Comparison of ENCODE assay signal across 13 cellular contexts in genomic region chr16:10929853-10930754, GRCh38. TPM values are rescaled to one million over a fixed set of nuclear protein-coding genes. Genes with fewer than 3 reads are reported as not detected.
DNase-seq lines count a peak whose midpoint lies in the region; TF ChIP-seq lines count a peak whose summit lies in the region.
"Had no signal": no experiment of that assay in that cellular context is flagged by ENCODE, and none has a peak within 500 bp of the region (broad histone marks: within the 10 kb centered on the region; RNA-seq: fewer than 3 reads in every experiment).

No MANE protein-coding gene starts in this region.

- in situ Hi-C loops in GM18951 (cut with MboI; ENCODE audit: low sequenced_read_pairs, unreplicated experiment) = no loop called here

- H3K36me3 ChIP-seq in liver (ENCODE audit: control insufficient read depth in 4 of 4, insufficient read depth in 3 of 4, low read depth in 1 of 4, low read length in 3 of 4) = peaks cover 1 to 8% (median 4%) of the 10 kb centered on the region in 4 donors
- H3K36me3 ChIP-seq in tibial artery = peaks cover 31 to 73% (median 53%) of the 10 kb centered on the region in 3 donors

- no peaks in the 10 kb centered on the region for H3K9me3 ChIP-seq in liver (ENCODE audit: control insufficient read depth in 4 of 4, low read length in 3 of 4)
- H3K9me3 ChIP-seq in tibial artery = no peaks in the 10 kb centered on the region

- WGBS in liver = 65% methylated on average over 15 of the region's 15 CpGs

- TF ChIP-seq POLR2A in GM18951 (IDR thresholded peaks at IDR 0.05; ENCODE audit: extremely low read depth, insufficient read depth, insufficient read length) = peak; percentile 29

- DNase-seq in COLO668 (lab: John Stamatoyannopoulos, UW; ENCODE audit: unreplicated experiment) (peak; percentile 28), SHP77 (lab: John Stamatoyannopoulos, UW) (peak; percentile 52 to 78), OCI-M2 (lab: John Stamatoyannopoulos, UW; ENCODE audit: unreplicated experiment) (no peak), NCI-H69 (lab: John Stamatoyannopoulos, UW) (no peak), tibial artery (no peak)
- DNase-seq in stimulated activated CD4-positive, alpha-beta T cell treated with anti-CD3 and anti-CD28 coated beads, Interleukin-2, amount 100 ng/mL, for 48 hours = no peak
- DNase-seq: IMR-90; midbrain; stimulated activated naive CD4-positive, alpha-beta T cell treated with Interleukin-2 at 50 U/mL for 16 hours had no signal

- no peak overlapping the region for H3K9ac ChIP-seq in liver (ENCODE audit: low read depth in 1 of 2, low read length in 2 of 2)

- TF ChIP-seq RAD21 in liver (IDR thresholded peaks at IDR 0.05) = no peak

- H3K4me3 ChIP-seq in liver (ENCODE audit: low read depth in 1 of 3, low read length in 3 of 3) (peak overlapping the region in 1 of 3 donors; percentile 47), tibial artery (no peak overlapping the region)

- peak overlapping the region; percentile 53 to 79 for H3K27ac ChIP-seq in liver (ENCODE audit: low read depth in 1 of 2, low read length in 2 of 2)
- H3K27ac ChIP-seq in tibial artery = no peak overlapping the region

- TF ChIP-seq CTCF in liver (IDR thresholded peaks at IDR 0.05; ENCODE audit: low read depth, low read length, missing input control) (no peak), tibial artery (IDR thresholded peaks at IDR 0.05) (no peak)

- intact Hi-C loops in tibial artery (cut with DNase I; ENCODE audit: low total_unique reads) = no loop called here

- H3K4me1 ChIP-seq in liver (ENCODE audit: control insufficient read depth in 4 of 4, insufficient read depth in 4 of 4, low read length in 3 of 4) (peaks cover 7 to 80% (median 61%) of the 10 kb centered on the region in 4 donors), tibial artery (peaks cover 0 to 32% (median 23%) of the 10 kb centered on the region in 4 donors)

- H3K27me3 ChIP-seq in liver (ENCODE audit: control insufficient read depth in 4 of 4, insufficient read depth in 4 of 4, low read length in 3 of 4) (no peaks in the 10 kb centered on the region), tibial artery (no peaks in the 10 kb centered on the region)

TF ChIP-seq in liver, 16 proteins besides CTCF, POLR2A, EP300 and RAD21:
- TF ChIP-seq EGR1 (IDR thresholded peaks at IDR 0.05; ENCODE audit: low read depth in 2 of 2) (no peak), TAF1 (conservative IDR thresholded peaks at IDR 0.05) (no peak), RXRA (IDR thresholded peaks at IDR 0.05) (no peak)
TF ChIP-seq in liver: peak in this region for 0.

RNA-seq across cellular contexts. Expression of gene DEXI, which starts 12.2 kb away (rescaled TPM):
- 10 to 100 TPM; 13.6 to 69.9 TPM for total RNA-seq in liver
- 10 to 100 TPM; 26.5 to 57.2 TPM for polyA plus RNA-seq in liver

RNA-seq across cellular contexts. Expression of gene CLEC16A, which starts 14.3 kb away (rescaled TPM):
- 10 to 100 TPM; 22.6 to 23.0 TPM for total RNA-seq in liver
- 10 to 100 TPM in 1 of 2 donors, 1 to 10 TPM in 1; 9.7 to 12.3 TPM for polyA plus RNA-seq in liver

RNA-seq across cellular contexts. Expression of gene CIITA, which starts 53.1 kb away (rescaled TPM):
- 1 to 10 TPM; 2.8 to 4.2 TPM for total RNA-seq in liver
- 1 to 10 TPM; 1.6 to 1.7 TPM for polyA plus RNA-seq in liver
- total RNA-seq: endothelial cell of umbilical vein, H7, IMR-90 had no signal
- polyA plus RNA-seq: endothelial cell of umbilical vein had no signal

Comparison
In these comparisons a context has a peak if more than half of its experiments do, and no peak if none do; other contexts are left out.
1. DNase-seq: peak in COLO668 (single experiment) and SHP77 (2 of 2); none in OCI-M2 (single experiment), NCI-H69 (single experiment), tibial artery (0 of 2) and stimulated activated CD4-positive, alpha-beta T cell treated with anti-CD3 and anti-CD28 coated beads, Interleukin-2, amount 100 ng/mL, for 48 hours (0 of 2).
2. H3K27ac ChIP-seq: peak in liver (2 of 2); none in tibial artery (0 of 2).